14 cellular contexts compared by ENCODE assay signal in genomic region chr5:4294878-4295277, GRCh38.
"Had no signal": no experiment of that assay in that cellular context is flagged by ENCODE, and none has a peak within 500 bp of the region (broad histone marks: within the 10 kb centered on the region; RNA-seq: fewer than 3 reads in every experiment).

No MANE protein-coding gene starts in this region.

- H3K4me3 ChIP-seq: body of pancreas had no signal

- DNase-seq: activated B cell treated with CpG ODN at 0.5 μM for 24 hours; activated CD4-positive, alpha-beta T cell treated with anti-CD3 and anti-CD28 coated beads for 36 hours; activated CD4-positive, alpha-beta T cell treated with anti-CD3 and anti-CD28 coated beads, Interleukin-2, amount 50 U/mL, for 4 hours; activated CD8-positive, alpha-beta memory T cell treated with anti-CD3 and anti-CD28 coated beads for 24 hours; activated CD8-positive, alpha-beta memory T cell treated with anti-CD3 and anti-CD28 coated beads, Interleukin-2, amount 50 U/mL, for 48 hours; activated naive CD4-positive, alpha-beta T cell treated with anti-CD3 and anti-CD28 coated beads, Interleukin-2, amount 10 ng/mL, durations not matched to agents 7 days and 5 days; activated naive CD8-positive, alpha-beta T cell treated with anti-CD3 and anti-CD28 coated beads, Interleukin-2, amount 50 U/mL, for 24 hours; body of pancreas; effector CD4-positive, alpha-beta T cell; kidney; natural killer cell; stimulated activated CD4-positive, alpha-beta T cell treated with anti-CD3 and anti-CD28 coated beads, Interleukin-4, amount 100 ng/mL, for 1 hour; stimulated activated naive CD4-positive, alpha-beta T cell; T1000 had no signal

- ATAC-seq: activated CD4-positive, alpha-beta T cell treated with anti-CD3 and anti-CD28 coated beads for 36 hours; activated naive CD8-positive, alpha-beta T cell treated with anti-CD3 and anti-CD28 coated beads, Interleukin-2, amount 50 U/mL, for 24 hours; body of pancreas had no signal

- H3K4me1 ChIP-seq: body of pancreas had no signal

- H3K27ac ChIP-seq: body of pancreas had no signal

- H3K27me3 ChIP-seq: body of pancreas had no signal

- H3K9me3 ChIP-seq: body of pancreas had no signal
